ENCODE assay signal across 15 cellular contexts in genomic region chr4:154961263-154961662, GRCh38.
A peak's percentile ranks its signal among the peaks of the same experiment; 100 is the strongest.
DNase-seq lines count a peak whose midpoint lies in the region; ATAC-seq and TF ChIP-seq lines count a peak whose summit lies in the region.
"Had no signal": no experiment of that assay in that cellular context is flagged by ENCODE, and none has a peak within 500 bp of the region (broad histone marks: within the 10 kb centered on the region; RNA-seq: fewer than 3 reads in every experiment).

No MANE protein-coding gene starts in this region.

- no peak overlapping the region for H3K27ac Mint-ChIP-seq in activated CD4-positive, alpha-beta T cell treated with anti-CD3 and anti-CD28 coated beads for 36 hours
- H3K27ac Mint-ChIP-seq: activated naive CD4-positive, alpha-beta T cell treated with anti-CD3 and anti-CD28 coated beads, Interleukin-2, amount 10 ng/mL, durations not matched to agents 7 days and 5 days had no signal

- H3K4me3 Mint-ChIP-seq in activated CD4-positive, alpha-beta T cell treated with anti-CD3 and anti-CD28 coated beads for 36 hours = no peak overlapping the region
- H3K4me3 Mint-ChIP-seq: activated naive CD4-positive, alpha-beta T cell treated with anti-CD3 and anti-CD28 coated beads, Interleukin-2, amount 10 ng/mL, durations not matched to agents 7 days and 5 days had no signal

- CTCF ChIA-PET in activated CD4-positive, alpha-beta T cell treated with anti-CD3 and anti-CD28 coated beads for 36 hours (lab: Charles Lee) = no interaction called here

- POLR2A ChIA-PET in activated CD4-positive, alpha-beta T cell treated with anti-CD3 and anti-CD28 coated beads for 36 hours (lab: Charles Lee) = no interaction called here

- no peak overlapping the region for H3K4me3 ChIP-seq in WERI-Rb-1 (ENCODE audit: low read depth, low read length)
- H3K4me3 ChIP-seq: BLaER1 treated with 17β-estradiol and CSF1 and Interleukin-3, amounts not matched to agents 10 nM and 100 nM; mucosa of descending colon; Peyer's patch; sigmoid colon had no signal

- H3K36me3 ChIP-seq in WERI-Rb-1 = no peaks in the 10 kb centered on the region
- H3K36me3 ChIP-seq: BLaER1 treated with 17β-estradiol and CSF1 and Interleukin-3, amounts not matched to agents 10 nM and 100 nM; Peyer's patch; sigmoid colon had no signal

- TF ChIP-seq CTCF in WERI-Rb-1 (IDR thresholded peaks at IDR 0.05; ENCODE audit: low read depth, low read length) = no peak

- H3K27me3 ChIP-seq in WERI-Rb-1 (ENCODE audit: insufficient read depth, low read depth, severe bottlenecking) = no peaks in the 10 kb centered on the region
- H3K27me3 ChIP-seq: BLaER1 treated with 17β-estradiol and CSF1 and Interleukin-3, amounts not matched to agents 10 nM and 100 nM; Peyer's patch; sigmoid colon had no signal

- no peaks in the 10 kb centered on the region for H3K4me1 Mint-ChIP-seq in activated CD4-positive, alpha-beta T cell treated with anti-CD3 and anti-CD28 coated beads for 36 hours
- H3K4me1 Mint-ChIP-seq: activated naive CD4-positive, alpha-beta T cell treated with anti-CD3 and anti-CD28 coated beads, Interleukin-2, amount 10 ng/mL, durations not matched to agents 7 days and 5 days had no signal

- no peaks in the 10 kb centered on the region for H3K27me3 Mint-ChIP-seq in activated CD4-positive, alpha-beta T cell treated with anti-CD3 and anti-CD28 coated beads for 36 hours
- H3K27me3 Mint-ChIP-seq: activated naive CD4-positive, alpha-beta T cell treated with anti-CD3 and anti-CD28 coated beads, Interleukin-2, amount 10 ng/mL, durations not matched to agents 7 days and 5 days had no signal

- H3K9me3 ChIP-seq in WERI-Rb-1 (ENCODE audit: severe bottlenecking) = no peaks in the 10 kb centered on the region
- H3K9me3 ChIP-seq: mucosa of descending colon, Peyer's patch, sigmoid colon had no signal

- peaks cover 2% of the 10 kb centered on the region for H3K9me3 Mint-ChIP-seq in activated CD4-positive, alpha-beta T cell treated with anti-CD3 and anti-CD28 coated beads for 36 hours (ENCODE audit: low read depth)
- H3K9me3 Mint-ChIP-seq: activated naive CD4-positive, alpha-beta T cell treated with anti-CD3 and anti-CD28 coated beads, Interleukin-2, amount 10 ng/mL, durations not matched to agents 7 days and 5 days had no signal

- H3K27ac ChIP-seq in WERI-Rb-1 = no peak overlapping the region
- H3K27ac ChIP-seq: BLaER1 treated with 17β-estradiol and CSF1 and Interleukin-3, amounts not matched to agents 10 nM and 100 nM; Peyer's patch; sigmoid colon had no signal

- intact Hi-C loops in activated CD4-positive, alpha-beta T cell treated with anti-CD3 and anti-CD28 coated beads for 36 hours (cut with DNase I, micrococcal nuclease) = no loop called here

- H3K36me3 Mint-ChIP-seq in activated CD4-positive, alpha-beta T cell treated with anti-CD3 and anti-CD28 coated beads for 36 hours (ENCODE audit: low read depth) = no peaks in the 10 kb centered on the region
- H3K36me3 Mint-ChIP-seq: activated naive CD4-positive, alpha-beta T cell treated with anti-CD3 and anti-CD28 coated beads, Interleukin-2, amount 10 ng/mL, durations not matched to agents 7 days and 5 days had no signal

- DNase-seq in OCI-M1 (lab: John Stamatoyannopoulos, UW) (peak; percentile 86), NCI-H526 treated with DMSO at 0.1 percent for 48 hours (lab: John Stamatoyannopoulos, UW) (no peak), SK-N-DZ (ENCODE audit: low spot score) (no peak), WERI-Rb-1 (no peak)
- no peak for DNase-seq in activated CD4-positive, alpha-beta T cell treated with anti-CD3 and anti-CD28 coated beads for 36 hours
- DNase-seq: activated naive CD4-positive, alpha-beta T cell treated with anti-CD3 and anti-CD28 coated beads, Interleukin-2, amount 10 ng/mL, durations not matched to agents 7 days and 5 days; effector CD8-positive, alpha-beta T cell; mucosa of descending colon; NCI-H187 treated with DMSO at 0.1 percent for 48 hours; Peyer's patch; sigmoid colon had no signal

- ATAC-seq in GM18508 (IDR thresholded peaks at IDR 0.05; ENCODE audit: insufficient read depth, unreplicated experiment) (peak; percentile 99), GM21360 (IDR thresholded peaks at IDR 0.05; ENCODE audit: unreplicated experiment) (peak; percentile 99), HG02981 (IDR thresholded peaks at IDR 0.05; ENCODE audit: unreplicated experiment) (peak; percentile 91)
- no peak for ATAC-seq in activated CD4-positive, alpha-beta T cell treated with anti-CD3 and anti-CD28 coated beads for 36 hours
- ATAC-seq: mucosa of descending colon had no signal
